Comparison of ENCODE assay signal across 9 cellular contexts in genomic region chr9:96646081-96646991, GRCh38. TPM values are rescaled to one million over a fixed set of nuclear protein-coding genes. Genes with fewer than 3 reads are reported as not detected.
DNase-seq lines count a peak whose midpoint lies in the region; TF ChIP-seq lines count a peak whose summit lies in the region.
"Had no signal": no experiment of that assay in that cellular context is flagged by ENCODE, and none has a peak within 500 bp of the region (broad histone marks: within the 10 kb centered on the region; RNA-seq: fewer than 3 reads in every experiment).

No MANE protein-coding gene starts in this region.

- H3K4me1 ChIP-seq in mesendoderm (ENCODE audit: control insufficient read depth, low read depth, low read length) = no peaks in the 10 kb centered on the region

- no peak overlapping the region for H2BK5ac ChIP-seq in mesendoderm (ENCODE audit: low read length)

- in situ Hi-C loops in G401 (cut with HindIII; ENCODE audit: low sequenced_read_pairs) = no loop called here
- in situ Hi-C loops in GM13977 (cut with MboI; ENCODE audit: low pct_unique_long_range_greater_than_20kb, low sequenced_read_pairs, unreplicated experiment) = no loop called here

- WGBS in mesendoderm (ENCODE audit: extremely low coverage, insufficient coverage, low lambda C conversion rate) = no CpG with 5 or more reads among the region's 13 CpGs

- H3K27ac Mint-ChIP-seq in brain = peak overlapping the region in 3 of 5 experiments; percentile 17 to 85 (median 42)
- no peak overlapping the region for H3K27ac Mint-ChIP-seq in activated naive CD4-positive, alpha-beta T cell treated with anti-CD3 and anti-CD28 coated beads, Interleukin-2, amount 10 ng/mL, durations not matched to agents 7 days and 5 days

- H3K4me3 Mint-ChIP-seq in brain = peak overlapping the region in 1 of 5 experiments; percentile 17
- H3K4me3 Mint-ChIP-seq in activated naive CD4-positive, alpha-beta T cell treated with anti-CD3 and anti-CD28 coated beads, Interleukin-2, amount 10 ng/mL, durations not matched to agents 7 days and 5 days = no peak overlapping the region

- H3K27me3 ChIP-seq in mesendoderm (ENCODE audit: insufficient read depth, low read length, poor library complexity) = no peaks in the 10 kb centered on the region

- H3K79me1 ChIP-seq in mesendoderm (ENCODE audit: low read length) = no peaks in the 10 kb centered on the region

- no peak overlapping the region for H2BK120ac ChIP-seq in mesendoderm (ENCODE audit: low read depth, low read length)

- H3K4ac ChIP-seq in mesendoderm (ENCODE audit: low read depth, low read length) = no peak overlapping the region

- H3K4me1 Mint-ChIP-seq in brain = peaks cover 19% of the 10 kb centered on the region
- no peaks in the 10 kb centered on the region for H3K4me1 Mint-ChIP-seq in activated naive CD4-positive, alpha-beta T cell treated with anti-CD3 and anti-CD28 coated beads, Interleukin-2, amount 10 ng/mL, durations not matched to agents 7 days and 5 days

- no peak overlapping the region for H3K27ac ChIP-seq in mesendoderm (ENCODE audit: low read depth, low read length)

- no peaks in the 10 kb centered on the region for H3K79me2 ChIP-seq in mesendoderm (ENCODE audit: control insufficient read depth, insufficient read depth, low read length)

- peak overlapping the region; percentile 13 for H4K8ac ChIP-seq in mesendoderm (ENCODE audit: low read depth, low read length)

- peaks cover 31% of the 10 kb centered on the region for H3K36me3 Mint-ChIP-seq in brain
- peaks cover 3% of the 10 kb centered on the region for H3K36me3 Mint-ChIP-seq in activated naive CD4-positive, alpha-beta T cell treated with anti-CD3 and anti-CD28 coated beads, Interleukin-2, amount 10 ng/mL, durations not matched to agents 7 days and 5 days

- POLR2A ChIA-PET in AG04449 (lab: Yijun Ruan, JAX) = interaction anchor here (0.6 kb wide), 1 partner anchor 1686 kb away, joined by 3 read pairs; no protein-coding TSS in a partner anchor

- H3K23ac ChIP-seq in mesendoderm (ENCODE audit: low read length) = no peak overlapping the region

- no peak overlapping the region for H3K18ac ChIP-seq in mesendoderm (ENCODE audit: low read length)

- no peaks in the 10 kb centered on the region for H3K36me3 ChIP-seq in mesendoderm (ENCODE audit: control insufficient read depth, insufficient read depth, low read length)

- H4K5ac ChIP-seq in mesendoderm (ENCODE audit: low read length) = no peak overlapping the region

- H3K9ac ChIP-seq in mesendoderm (ENCODE audit: low read length) = no peak overlapping the region

- TF ChIP-seq CTCF in AG04449 (IDR thresholded peaks at IDR 0.05; ENCODE audit: insufficient read depth, low read length, missing control alignments) (no peak), brain (conservative IDR thresholded peaks at IDR 0.05) (no peak), GM13977 (IDR thresholded peaks at IDR 0.05; ENCODE audit: extremely low read depth, insufficient read depth, missing control alignments) (no peak)

- H2AK5ac ChIP-seq in mesendoderm (ENCODE audit: low read length) = no peak overlapping the region

- no peaks in the 10 kb centered on the region for H3K27me3 Mint-ChIP-seq in brain
- no peaks in the 10 kb centered on the region for H3K27me3 Mint-ChIP-seq in activated naive CD4-positive, alpha-beta T cell treated with anti-CD3 and anti-CD28 coated beads, Interleukin-2, amount 10 ng/mL, durations not matched to agents 7 days and 5 days

- no peaks in the 10 kb centered on the region for H3K9me3 Mint-ChIP-seq in brain
- no peaks in the 10 kb centered on the region for H3K9me3 Mint-ChIP-seq in activated naive CD4-positive, alpha-beta T cell treated with anti-CD3 and anti-CD28 coated beads, Interleukin-2, amount 10 ng/mL, durations not matched to agents 7 days and 5 days

- no peak overlapping the region for H2BK15ac ChIP-seq in mesendoderm (replicated peaks; ENCODE audit: low read depth)

- H3K56ac ChIP-seq in mesendoderm (ENCODE audit: low read length) = no peak overlapping the region

- H3K4me3 ChIP-seq in AG04449 (ENCODE audit: low read depth, low read length) (no peak overlapping the region), mesendoderm (ENCODE audit: low read length) (no peak overlapping the region)

- CTCF ChIA-PET in AG04449 (lab: Yijun Ruan, JAX) = interaction anchor here (1.2 to 1.9 kb wide), 2 partner anchors 10 to 319 kb away, joined by 5 to 6 read pairs; no protein-coding TSS in a partner anchor
- CTCF ChIA-PET in activated naive CD4-positive, alpha-beta T cell treated with anti-CD3 and anti-CD28 coated beads, Interleukin-2, amount 10 ng/mL, durations not matched to agents 7 days and 5 days (lab: Charles Lee) = no interaction called here

- DNase-seq in AG04449 (ENCODE audit: low read depth, low spot score) (peak; percentile 59), HS-5 (ENCODE audit: low read depth) (peak; percentile 77), mesendoderm (no peak), G401 (ENCODE audit: low spot score) (no peak), GM13977 (ENCODE audit: low spot score) (no peak)
- DNase-seq in activated naive CD4-positive, alpha-beta T cell treated with anti-CD3 and anti-CD28 coated beads, Interleukin-2, amount 10 ng/mL, durations not matched to agents 7 days and 5 days = no peak
- no peak for DNase-seq in activated T-cell treated with anti-CD3 and anti-CD28 coated beads, Interleukin-2, amount 50 U/mL, for 48 hours
- DNase-seq: NCI-H82 had no signal

- no peak overlapping the region for H3K4me2 ChIP-seq in mesendoderm (ENCODE audit: low read length)

RNA-seq across cellular contexts. Expression of gene PRXL2C, which starts 8.8 kb away (rescaled TPM):
- polyA plus RNA-seq in brain (ENCODE audit: insufficient read depth, low read depth, low replicate concordance) = 3.9 TPM
- 5.2 TPM for polyA plus RNA-seq in mesendoderm (2013, experiment 1 of 2)
- 5.4 TPM for polyA plus RNA-seq in mesendoderm (2013, experiment 2 of 2)
- total RNA-seq in G401 (2014; rRNA removed; shearing (Covaris generic)) = 13.7 and 18.7 TPM in 2 replicates

RNA-seq across cellular contexts. Expression of gene CDC14B, which starts 26.7 kb away (rescaled TPM):
- 5.7 TPM for polyA plus RNA-seq in brain (ENCODE audit: insufficient read depth, low read depth, low replicate concordance)
- polyA plus RNA-seq in mesendoderm (2013, experiment 1 of 2) = 26.9 TPM
- 26.3 TPM for polyA plus RNA-seq in mesendoderm (2013, experiment 2 of 2)
- 20.1 and 23.5 TPM in 2 replicates for total RNA-seq in G401 (2014; rRNA removed; shearing (Covaris generic))

Comparison
In these comparisons a context has a peak if more than half of its experiments do, and no peak if none do; other contexts are left out.
1. DNase-seq: peak in AG04449 (single experiment) and HS-5 (single experiment); none in mesendoderm (single experiment), G401 (single experiment), activated naive CD4-positive, alpha-beta T cell treated with anti-CD3 and anti-CD28 coated beads, Interleukin-2, amount 10 ng/mL, durations not matched to agents 7 days and 5 days (single experiment), activated T-cell treated with anti-CD3 and anti-CD28 coated beads, Interleukin-2, amount 50 U/mL, for 48 hours (0 of 2) and GM13977 (single experiment).